ENCODE assay signal across 8 cellular contexts in the genomic region with DNA sequence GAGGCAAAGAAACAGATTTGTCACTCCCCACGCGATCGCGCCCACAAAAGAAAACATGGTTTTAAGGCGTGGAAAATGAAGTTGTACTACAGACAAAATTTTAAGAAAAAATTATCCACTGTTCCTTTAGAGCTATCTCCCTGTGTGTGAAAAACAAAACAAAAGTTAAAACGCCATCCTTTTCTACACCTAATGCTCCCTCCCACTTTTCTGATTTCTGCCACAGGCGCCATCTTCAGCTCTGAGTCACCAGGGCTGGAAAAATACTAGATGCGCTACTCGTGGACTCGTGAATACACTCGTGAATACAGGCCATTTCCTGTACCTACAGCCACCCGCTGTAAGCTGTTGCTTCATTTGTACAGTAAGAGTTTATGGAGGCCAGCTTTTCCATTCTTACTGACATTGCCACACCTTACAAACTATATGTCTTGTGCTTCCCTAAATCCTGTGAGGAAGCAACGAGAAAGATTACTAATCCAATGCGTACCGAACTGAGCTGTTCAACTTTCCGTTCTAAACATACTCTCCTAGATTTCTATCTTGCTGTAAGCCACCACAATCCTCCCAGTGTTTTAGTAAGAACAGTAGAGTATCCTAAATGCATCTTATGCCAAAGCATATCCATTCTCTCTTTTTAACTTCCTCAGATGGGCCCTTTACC. TPM values are rescaled to one million over a fixed set of nuclear protein-coding genes. Genes with fewer than 3 reads are reported as not detected.
DNase-seq lines count a peak whose midpoint lies in the region; ATAC-seq lines count a peak whose summit lies in the region.

No MANE protein-coding gene starts in this region.

- H3K4me1 Mint-ChIP-seq in activated CD4-positive, alpha-beta memory T cell treated with anti-CD3 and anti-CD28 coated beads, Interleukin-2, amount 10 ng/mL, durations not matched to agents 7 days and 5 days = peaks cover 16% of the 10 kb centered on the region
- peaks cover 5% of the 10 kb centered on the region for H3K4me1 Mint-ChIP-seq in memory B cell

- H3K36me3 Mint-ChIP-seq in activated CD4-positive, alpha-beta memory T cell treated with anti-CD3 and anti-CD28 coated beads, Interleukin-2, amount 10 ng/mL, durations not matched to agents 7 days and 5 days (ENCODE audit: low read depth) = peaks cover 10% of the 10 kb centered on the region
- H3K36me3 Mint-ChIP-seq in memory B cell = no peaks in the 10 kb centered on the region

- peaks cover 3% of the 10 kb centered on the region for H3K27me3 Mint-ChIP-seq in activated CD4-positive, alpha-beta memory T cell treated with anti-CD3 and anti-CD28 coated beads, Interleukin-2, amount 10 ng/mL, durations not matched to agents 7 days and 5 days
- H3K27me3 Mint-ChIP-seq in memory B cell = no peaks in the 10 kb centered on the region

- no peaks in the 10 kb centered on the region for H3K9me3 Mint-ChIP-seq in activated CD4-positive, alpha-beta memory T cell treated with anti-CD3 and anti-CD28 coated beads, Interleukin-2, amount 10 ng/mL, durations not matched to agents 7 days and 5 days
- H3K9me3 Mint-ChIP-seq in memory B cell = no peaks in the 10 kb centered on the region

- no peaks in the 10 kb centered on the region for H3K9me3 ChIP-seq in effector memory CD4-positive, alpha-beta T cell (ENCODE audit: control insufficient read depth, low read length)

- no peak overlapping the region for H3K4me3 Mint-ChIP-seq in activated CD4-positive, alpha-beta memory T cell treated with anti-CD3 and anti-CD28 coated beads, Interleukin-2, amount 10 ng/mL, durations not matched to agents 7 days and 5 days
- no peak overlapping the region for H3K4me3 Mint-ChIP-seq in memory B cell

- ATAC-seq in HG03175 (IDR thresholded peaks at IDR 0.05; ENCODE audit: unreplicated experiment) (peak; percentile 44), memory B cell (ENCODE audit: low read depth) (peak; percentile 45)

- no peaks in the 10 kb centered on the region for H3K36me3 ChIP-seq in effector memory CD4-positive, alpha-beta T cell (ENCODE audit: control insufficient read depth, insufficient read depth, low read length)

- POLR2A ChIA-PET in activated CD4-positive, alpha-beta memory T cell treated with anti-CD3 and anti-CD28 coated beads, Interleukin-2, amount 10 ng/mL, durations not matched to agents 7 days and 5 days (lab: Charles Lee) = interaction anchor here (1.0 to 2.5 kb wide), 10 partner anchors 21 to 791 kb away, joined by 3 to 49 read pairs (median 4); a partner anchor contains a TSS

- H3K4me1 ChIP-seq in effector memory CD4-positive, alpha-beta T cell (ENCODE audit: control insufficient read depth, insufficient read depth, low read length, poor library complexity, severe bottlenecking) = peaks cover 6% of the 10 kb centered on the region

- H3K4me3 ChIP-seq in effector memory CD4-positive, alpha-beta T cell (ENCODE audit: insufficient read depth, low read depth, low read length, poor library complexity, severe bottlenecking) = peak overlapping the region; percentile 98

- H3K27ac Mint-ChIP-seq in activated CD4-positive, alpha-beta memory T cell treated with anti-CD3 and anti-CD28 coated beads, Interleukin-2, amount 10 ng/mL, durations not matched to agents 7 days and 5 days = no peak overlapping the region
- H3K27ac Mint-ChIP-seq in memory B cell = no peak overlapping the region

- peak overlapping the region; percentile 93 for H3K27ac ChIP-seq in effector memory CD4-positive, alpha-beta T cell (ENCODE audit: insufficient read depth, low read length, poor library complexity, severe bottlenecking)

- H3K27me3 ChIP-seq in effector memory CD4-positive, alpha-beta T cell (replicated peaks; ENCODE audit: control insufficient read depth, insufficient read depth, low read length, poor library complexity, severe bottlenecking) = no peaks in the 10 kb centered on the region

- peak; percentile 38 for DNase-seq in NK-92 treated with Interleukin-12 subunit alpha and Interleukin-12 subunit beta, amount 100 ng/mL, for 24 hours (lab: John Stamatoyannopoulos, UW)
- DNase-seq in NK-92 (lab: John Stamatoyannopoulos, UW; ENCODE audit: unreplicated experiment) (no peak), NCI-H526 treated with DMSO at 0.1 percent for 48 hours (lab: John Stamatoyannopoulos, UW) (peak; percentile 37), memory B cell (ENCODE audit: low spot score in 2 of 2) (peak; percentile 50 to 56)
- DNase-seq in activated CD4-positive, alpha-beta memory T cell treated with anti-CD3 and anti-CD28 coated beads, Interleukin-2, amount 10 ng/mL, durations not matched to agents 7 days and 5 days = peak; percentile 77
- peak; percentile 47 to 55 (median 50) for DNase-seq in effector memory CD4-positive, alpha-beta T cell
- DNase-seq in stimulated activated CD8-positive, alpha-beta memory T cell treated with anti-CD3 and anti-CD28 coated beads, Interleukin-12 subunit alpha, Interleukin-12 subunit beta, amount 100 ng/mL, for 1 hour (ENCODE audit: low read depth) = peak; percentile 60

- CTCF ChIA-PET in activated CD4-positive, alpha-beta memory T cell treated with anti-CD3 and anti-CD28 coated beads, Interleukin-2, amount 10 ng/mL, durations not matched to agents 7 days and 5 days (lab: Charles Lee) = interaction anchor here (1.2 to 2.5 kb wide), 4 partner anchors 9 to 729 kb away, joined by 5 to 13 read pairs (median 6); no protein-coding TSS in a partner anchor

RNA-seq across cellular contexts. Expression of a gene that starts 0.8 kb away (rescaled TPM):
- total RNA-seq in activated CD4-positive, alpha-beta memory T cell treated with anti-CD3 and anti-CD28 coated beads, Interleukin-2, amount 10 ng/mL, durations not matched to agents 7 days and 5 days = 10 to 100 TPM; 18.5 to 21.5 TPM
